In the genomic region with DNA sequence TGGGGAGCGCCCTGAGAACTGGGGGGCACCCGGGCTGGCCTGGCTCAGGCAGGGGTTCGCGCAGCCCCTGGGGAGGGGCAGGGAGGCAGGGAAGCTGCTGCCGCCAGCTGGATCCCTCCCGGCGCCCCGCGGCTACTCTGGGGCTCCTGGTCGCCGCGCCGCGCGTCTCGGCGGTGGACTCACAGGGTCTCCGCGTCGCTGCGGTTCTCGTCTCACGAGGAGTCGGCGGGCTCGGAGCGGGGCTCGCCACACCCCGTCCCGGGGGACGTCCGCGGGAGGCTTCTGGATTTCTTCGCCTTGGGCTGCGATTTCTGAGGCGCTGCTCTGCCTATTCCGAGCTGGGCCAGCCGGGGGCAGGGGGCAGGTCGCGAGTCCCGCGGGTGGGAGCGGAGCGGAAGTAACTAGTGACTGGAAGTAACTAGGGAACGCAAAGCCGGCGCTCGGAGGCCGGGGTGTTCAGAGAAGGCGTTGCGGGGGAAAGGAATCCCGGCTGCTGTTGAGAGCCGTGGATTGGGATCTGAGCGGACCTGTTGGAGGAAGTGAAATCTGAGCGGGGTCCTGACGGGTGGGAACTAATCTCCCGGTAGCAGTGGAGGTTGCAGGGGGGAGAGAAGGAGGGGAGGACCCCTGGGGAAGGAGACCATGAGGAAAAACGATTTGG, we compare ENCODE assay signal across 1 cellular context.
A peak's percentile ranks its signal among the peaks of the same experiment; 100 is the strongest.
TF ChIP-seq lines count a peak whose summit lies in the region.

No MANE protein-coding gene starts in this region.

TF ChIP-seq in HEK293, 187 proteins besides CTCF, POLR2A, EP300 and RAD21 (continued from another document and continues in another):
- TF ChIP-seq ZNF518A (tag by site-specific recombination; conservative IDR thresholded peaks at IDR 0.05; ENCODE audit: low read depth) (no peak; the same call in 1 of the 2 replicates), PRDM1 (tag by site-specific recombination; IDR thresholded peaks at IDR 0.05) (peak; percentile 70; the same call in 1 of the 2 replicates), ZNF354C (tag by site-specific recombination; IDR thresholded peaks at IDR 0.05; ENCODE audit: borderline replicate concordance, low read depth) (no peak), ZNF777 (tag by site-specific recombination; IDR thresholded peaks at IDR 0.05; ENCODE audit: borderline replicate concordance) (no peak), ZNF155 (tag by site-specific recombination; IDR thresholded peaks at IDR 0.05) (no peak), ZNF18 (tag by site-specific recombination; IDR thresholded peaks at IDR 0.05) (peak; percentile 71), ZNF658 (tag by site-specific recombination; IDR thresholded peaks at IDR 0.05) (no peak), ZSCAN23 (tag by site-specific recombination; IDR thresholded peaks at IDR 0.05) (no peak), ZNF19 (tag by site-specific recombination; IDR thresholded peaks at IDR 0.05; ENCODE audit: low read depth) (no peak), BCL11A (tag by site-specific recombination; IDR thresholded peaks at IDR 0.05; ENCODE audit: low read depth) (no peak), ZFHX2 (tag by site-specific recombination; conservative IDR thresholded peaks at IDR 0.05) (peak; percentile 84), ZNF626 (tag by site-specific recombination; IDR thresholded peaks at IDR 0.05) (no peak), ZNF621 (tag by site-specific recombination; IDR thresholded peaks at IDR 0.05) (no peak), SALL2 (tag by site-specific recombination; IDR thresholded peaks at IDR 0.05; ENCODE audit: borderline replicate concordance) (no peak), ZNF146 (tag by site-specific recombination; IDR thresholded peaks at IDR 0.05) (no peak; the same call in 1 of the 2 replicates), ZBTB21 (tag by site-specific recombination; IDR thresholded peaks at IDR 0.05) (no peak; the same call in 1 of the 2 replicates), ZNF792 (tag by site-specific recombination; IDR thresholded peaks at IDR 0.05) (no peak), ZBTB11 (tag by site-specific recombination; conservative IDR thresholded peaks at IDR 0.05; ENCODE audit: low read depth) (peak; percentile 99), ZNF529 (tag by site-specific recombination; IDR thresholded peaks at IDR 0.05; ENCODE audit: insufficient replicate concordance) (no peak), HOXA7 (CRISPR knock-in tag; IDR thresholded peaks at IDR 0.05; ENCODE audit: borderline replicate concordance) (no peak), ZNF132 (tag by site-specific recombination; IDR thresholded peaks at IDR 0.05; ENCODE audit: borderline replicate concordance) (no peak), ZNF311 (tag by site-specific recombination; IDR thresholded peaks at IDR 0.05; ENCODE audit: borderline replicate concordance) (no peak), ZNF600 (tag by site-specific recombination; IDR thresholded peaks at IDR 0.05) (peak; percentile 90), KLF16 (tag by site-specific recombination; IDR thresholded peaks at IDR 0.05) (peak; percentile 85), SP7 (tag by site-specific recombination; IDR thresholded peaks at IDR 0.05) (no peak), ZNF521 (tag by site-specific recombination; IDR thresholded peaks at IDR 0.05) (no peak), ZFP69B (tag by site-specific recombination; IDR thresholded peaks at IDR 0.05) (peak; percentile 40), ZNF501 (tag by site-specific recombination; IDR thresholded peaks at IDR 0.05) (no peak; the same call in 1 of the 2 replicates), ZBTB17 (tag by site-specific recombination; IDR thresholded peaks at IDR 0.05) (peak; percentile 81), GLIS2 (tag by site-specific recombination; IDR thresholded peaks at IDR 0.05) (peak; percentile 91)
- TF ChIP-seq, protein P1, sequence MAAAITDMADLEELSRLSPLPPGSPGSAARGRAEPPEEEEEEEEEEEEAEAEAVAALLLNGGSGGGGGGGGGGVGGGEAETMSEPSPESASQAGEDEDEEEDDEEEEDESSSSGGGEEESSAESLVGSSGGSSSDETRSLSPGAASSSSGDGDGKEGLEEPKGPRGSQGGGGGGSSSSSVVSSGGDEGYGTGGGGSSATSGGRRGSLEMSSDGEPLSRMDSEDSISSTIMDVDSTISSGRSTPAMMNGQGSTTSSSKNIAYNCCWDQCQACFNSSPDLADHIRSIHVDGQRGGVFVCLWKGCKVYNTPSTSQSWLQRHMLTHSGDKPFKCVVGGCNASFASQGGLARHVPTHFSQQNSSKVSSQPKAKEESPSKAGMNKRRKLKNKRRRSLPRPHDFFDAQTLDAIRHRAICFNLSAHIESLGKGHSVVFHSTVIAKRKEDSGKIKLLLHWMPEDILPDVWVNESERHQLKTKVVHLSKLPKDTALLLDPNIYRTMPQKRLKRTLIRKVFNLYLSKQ (tag by site-specific recombination; IDR thresholded peaks at IDR 0.05; ENCODE audit: borderline replicate concordance), result no peak
- TF ChIP-seq, protein P2, sequence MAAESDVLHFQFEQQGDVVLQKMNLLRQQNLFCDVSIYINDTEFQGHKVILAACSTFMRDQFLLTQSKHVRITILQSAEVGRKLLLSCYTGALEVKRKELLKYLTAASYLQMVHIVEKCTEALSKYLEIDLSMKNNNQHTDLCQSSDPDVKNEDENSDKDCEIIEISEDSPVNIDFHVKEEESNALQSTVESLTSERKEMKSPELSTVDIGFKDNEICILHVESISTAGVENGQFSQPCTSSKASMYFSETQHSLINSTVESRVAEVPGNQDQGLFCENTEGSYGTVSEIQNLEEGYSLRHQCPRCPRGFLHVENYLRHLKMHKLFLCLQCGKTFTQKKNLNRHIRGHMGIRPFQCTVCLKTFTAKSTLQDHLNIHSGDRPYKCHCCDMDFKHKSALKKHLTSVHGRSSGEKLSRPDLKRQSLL (tag by site-specific recombination; IDR thresholded peaks at IDR 0.05), result no peak
- TF ChIP-seq, protein P3, sequence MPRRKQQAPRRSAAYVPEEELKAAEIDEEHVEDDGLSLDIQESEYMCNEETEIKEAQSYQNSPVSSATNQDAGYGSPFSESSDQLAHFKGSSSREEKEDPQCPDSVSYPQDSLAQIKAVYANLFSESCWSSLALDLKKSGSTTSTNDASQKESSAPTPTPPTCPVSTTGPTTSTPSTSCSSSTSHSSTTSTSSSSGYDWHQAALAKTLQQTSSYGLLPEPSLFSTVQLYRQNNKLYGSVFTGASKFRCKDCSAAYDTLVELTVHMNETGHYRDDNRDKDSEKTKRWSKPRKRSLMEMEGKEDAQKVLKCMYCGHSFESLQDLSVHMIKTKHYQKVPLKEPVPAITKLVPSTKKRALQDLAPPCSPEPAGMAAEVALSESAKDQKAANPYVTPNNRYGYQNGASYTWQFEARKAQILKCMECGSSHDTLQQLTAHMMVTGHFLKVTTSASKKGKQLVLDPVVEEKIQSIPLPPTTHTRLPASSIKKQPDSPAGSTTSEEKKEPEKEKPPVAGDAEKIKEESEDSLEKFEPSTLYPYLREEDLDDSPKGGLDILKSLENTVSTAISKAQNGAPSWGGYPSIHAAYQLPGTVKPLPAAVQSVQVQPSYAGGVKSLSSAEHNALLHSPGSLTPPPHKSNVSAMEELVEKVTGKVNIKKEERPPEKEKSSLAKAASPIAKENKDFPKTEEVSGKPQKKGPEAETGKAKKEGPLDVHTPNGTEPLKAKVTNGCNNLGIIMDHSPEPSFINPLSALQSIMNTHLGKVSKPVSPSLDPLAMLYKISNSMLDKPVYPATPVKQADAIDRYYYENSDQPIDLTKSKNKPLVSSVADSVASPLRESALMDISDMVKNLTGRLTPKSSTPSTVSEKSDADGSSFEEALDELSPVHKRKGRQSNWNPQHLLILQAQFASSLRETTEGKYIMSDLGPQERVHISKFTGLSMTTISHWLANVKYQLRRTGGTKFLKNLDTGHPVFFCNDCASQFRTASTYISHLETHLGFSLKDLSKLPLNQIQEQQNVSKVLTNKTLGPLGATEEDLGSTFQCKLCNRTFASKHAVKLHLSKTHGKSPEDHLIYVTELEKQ (tag by site-specific recombination; IDR thresholded peaks at IDR 0.05; ENCODE audit: borderline replicate concordance), result no peak
- TF ChIP-seq, protein P4, sequence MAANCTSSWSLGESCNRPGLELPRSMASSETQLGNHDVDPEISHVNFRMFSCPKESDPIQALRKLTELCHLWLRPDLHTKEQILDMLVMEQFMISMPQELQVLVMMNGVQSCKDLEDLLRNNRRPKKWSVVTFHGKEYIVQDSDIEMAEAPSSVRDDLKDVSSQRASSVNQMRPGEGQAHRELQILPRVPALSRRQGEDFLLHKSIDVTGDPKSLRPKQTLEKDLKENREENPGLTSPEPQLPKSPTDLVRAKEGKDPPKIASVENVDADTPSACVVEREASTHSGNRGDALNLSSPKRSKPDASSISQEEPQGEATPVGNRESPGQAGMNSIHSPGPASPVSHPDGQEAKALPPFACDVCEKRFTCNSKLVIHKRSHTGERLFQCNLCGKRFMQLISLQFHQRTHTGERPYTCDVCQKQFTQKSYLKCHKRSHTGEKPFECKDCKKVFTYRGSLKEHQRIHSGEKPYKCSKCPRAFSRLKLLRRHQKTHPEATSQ (tag by site-specific recombination; IDR thresholded peaks at IDR 0.05), result 0 out of 2 replicates have a peak, but pooled peaks have one; percentile 24
- TF ChIP-seq, protein P5, sequence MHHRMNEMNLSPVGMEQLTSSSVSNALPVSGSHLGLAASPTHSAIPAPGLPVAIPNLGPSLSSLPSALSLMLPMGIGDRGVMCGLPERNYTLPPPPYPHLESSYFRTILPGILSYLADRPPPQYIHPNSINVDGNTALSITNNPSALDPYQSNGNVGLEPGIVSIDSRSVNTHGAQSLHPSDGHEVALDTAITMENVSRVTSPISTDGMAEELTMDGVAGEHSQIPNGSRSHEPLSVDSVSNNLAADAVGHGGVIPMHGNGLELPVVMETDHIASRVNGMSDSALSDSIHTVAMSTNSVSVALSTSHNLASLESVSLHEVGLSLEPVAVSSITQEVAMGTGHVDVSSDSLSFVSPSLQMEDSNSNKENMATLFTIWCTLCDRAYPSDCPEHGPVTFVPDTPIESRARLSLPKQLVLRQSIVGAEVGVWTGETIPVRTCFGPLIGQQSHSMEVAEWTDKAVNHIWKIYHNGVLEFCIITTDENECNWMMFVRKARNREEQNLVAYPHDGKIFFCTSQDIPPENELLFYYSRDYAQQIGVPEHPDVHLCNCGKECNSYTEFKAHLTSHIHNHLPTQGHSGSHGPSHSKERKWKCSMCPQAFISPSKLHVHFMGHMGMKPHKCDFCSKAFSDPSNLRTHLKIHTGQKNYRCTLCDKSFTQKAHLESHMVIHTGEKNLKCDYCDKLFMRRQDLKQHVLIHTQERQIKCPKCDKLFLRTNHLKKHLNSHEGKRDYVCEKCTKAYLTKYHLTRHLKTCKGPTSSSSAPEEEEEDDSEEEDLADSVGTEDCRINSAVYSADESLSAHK (tag by site-specific recombination; IDR thresholded peaks at IDR 0.05), result no peak; the same call in 1 of the 2 replicates
